7 cellular contexts compared by ENCODE assay signal in genomic region chr4:41933997-41934812, GRCh38. TPM values are rescaled to one million over a fixed set of nuclear protein-coding genes. Genes with fewer than 3 reads are reported as not detected.
DNase-seq lines count a peak whose midpoint lies in the region; ATAC-seq, FAIRE-seq and TF ChIP-seq lines count a peak whose summit lies in the region.

No MANE protein-coding gene starts in this region.

- DNase-seq in SJCRH30, result peak; percentile 46 to 56
- peak; percentile 26 for DNase-seq in globus pallidus (ENCODE audit: low spot score)
- no peak for DNase-seq in GM10266 (ENCODE audit: extremely low spot score)
- no peak for DNase-seq in frontal cortex (ENCODE audit: low spot score in 2 of 2)

- TF ChIP-seq CTCF in GM10266 (IDR thresholded peaks at IDR 0.05; ENCODE audit: control insufficient read depth, insufficient read depth, low read depth, missing control alignments), result no peak

- H3K4me1 ChIP-seq in HUES6 (ENCODE audit: control insufficient read depth, insufficient read depth, low read length), result peaks cover 9% of the 10 kb centered on the region
- 0 out of 2 replicates have a peak, but pooled peaks cover 4% of the 10 kb centered on the region for H3K4me1 ChIP-seq in SJCRH30
- peaks cover 9 to 11% (median 10%) of the 10 kb centered on the region in 3 donors for H3K4me1 ChIP-seq in skeletal muscle tissue (ENCODE audit: control insufficient read depth in 3 of 3, insufficient read depth in 3 of 3, low read length in 3 of 3)

- no peaks in the 10 kb centered on the region for H3K9me3 ChIP-seq in HUES6 (ENCODE audit: control insufficient read depth, insufficient read depth, low read depth, low read length)
- no peaks in the 10 kb centered on the region for H3K9me3 ChIP-seq in SJCRH30 (replicated peaks)
- no peaks in the 10 kb centered on the region for H3K9me3 ChIP-seq in skeletal muscle tissue (ENCODE audit: control insufficient read depth in 3 of 3, low read length in 3 of 3)

- H3K4me3 ChIP-seq in HUES6 (ENCODE audit: low read depth, low read length), result peak overlapping the region; percentile 96
- H3K4me3 ChIP-seq in SJCRH30, result peak overlapping the region; percentile 81
- peak overlapping the region in 2 of 3 donors; percentile 94 for H3K4me3 ChIP-seq in skeletal muscle tissue (ENCODE audit: low read length in 3 of 3)

- H3K9ac ChIP-seq in HUES6 (ENCODE audit: low read length) (no peak overlapping the region), skeletal muscle tissue (ENCODE audit: low read depth in 1 of 3, low read length in 3 of 3) (no peak overlapping the region)

- H3K36me3 ChIP-seq in HUES6 (ENCODE audit: control insufficient read depth, insufficient read depth, low read length) (peaks cover 20% of the 10 kb centered on the region), SJCRH30 (peaks cover 9% of the 10 kb centered on the region), skeletal muscle tissue (ENCODE audit: control insufficient read depth in 3 of 3, insufficient read depth in 3 of 3, low read length in 3 of 3) (peaks cover 0 to 3% (median 2%) of the 10 kb centered on the region in 3 donors)

- no peak for FAIRE-seq in frontal cortex (lab: Jason Lieb, UNC)

- H3K27ac ChIP-seq in HUES6 (ENCODE audit: low read depth, low read length) (no peak overlapping the region), SJCRH30 (peak overlapping the region; percentile 67; the same call in 1 of the 2 replicates), skeletal muscle tissue (ENCODE audit: low read depth, low read length) (no peak overlapping the region)

- no peak for ATAC-seq in GM18498 (IDR thresholded peaks at IDR 0.05; ENCODE audit: unreplicated experiment)

- H3K27me3 ChIP-seq in HUES6 (ENCODE audit: control insufficient read depth, insufficient read depth, low read length) (no peaks in the 10 kb centered on the region), SJCRH30 (no peaks in the 10 kb centered on the region), skeletal muscle tissue (ENCODE audit: control insufficient read depth in 3 of 3, insufficient read depth in 3 of 3, low read length in 3 of 3) (peaks cover 0 to 5% (median 0%) of the 10 kb centered on the region in 3 donors)

RNA-seq across cellular contexts. Expression of gene TMEM33, which starts 1.0 kb away (rescaled TPM):
- total RNA-seq in SJCRH30 (2014; rRNA removed; shearing (Covaris generic)), result 82.0 and 90.9 TPM in 2 replicates
- 16.2 TPM for total RNA-seq in skeletal muscle tissue
- 56.3 TPM for total RNA-seq in frontal cortex

RNA-seq across cellular contexts. Expression of gene DCAF4L1, which starts 47.4 kb away (rescaled TPM):
- 0.23 and 0.34 TPM in 2 replicates for total RNA-seq in SJCRH30 (2014; rRNA removed; shearing (Covaris generic))
- total RNA-seq in skeletal muscle tissue (under 0.01 TPM), frontal cortex (under 0.01 TPM)

RNA-seq across cellular contexts. Expression of gene SLC30A9, which starts 56.1 kb away (rescaled TPM):
- 51.2 and 53.2 TPM in 2 replicates for total RNA-seq in SJCRH30 (2014; rRNA removed; shearing (Covaris generic))
- total RNA-seq in skeletal muscle tissue, result 27.1 TPM
- total RNA-seq in frontal cortex, result 112 TPM

Comparison
In these comparisons a context has a peak if more than half of its experiments do, and no peak if none do; other contexts are left out.
1. DNase-seq: peak in SJCRH30 (2 of 2) and globus pallidus (single experiment); none in GM10266 (single experiment) and frontal cortex (0 of 2).
2. Peak in every context shown above with its lines, with median percentiles within 50 percentile points of each other: H3K4me3 ChIP-seq.